In genomic region chr11:124463990-124464389, GRCh38 we compare ENCODE assay signal across 2 cellular contexts.
TF ChIP-seq lines count a peak whose summit lies in the region.

No MANE protein-coding gene starts in this region.

TF ChIP-seq in HCT116, 20 proteins besides CTCF, POLR2A, EP300 and RAD21:
- TF ChIP-seq ELF1 (IDR thresholded peaks at IDR 0.05; ENCODE audit: borderline replicate concordance, low read depth), result no peak
- TF ChIP-seq EZH2 (IDR thresholded peaks at IDR 0.05), result no peak
- TF ChIP-seq REST (IDR thresholded peaks at IDR 0.05; ENCODE audit: low read depth), result no peak
- TF ChIP-seq ATF3 (IDR thresholded peaks at IDR 0.05), result no peak
- TF ChIP-seq TCF7L2 (IDR thresholded peaks at IDR 0.05; ENCODE audit: borderline replicate concordance, extremely low read depth, insufficient read depth, insufficient read length), result no peak
- TF ChIP-seq EZH2phosphoT487 (IDR thresholded peaks at IDR 0.05; ENCODE audit: borderline replicate concordance), result no peak
- no peak for TF ChIP-seq ZFX (IDR thresholded peaks at IDR 0.05)
- no peak for TF ChIP-seq CEBPB (IDR thresholded peaks at IDR 0.05; ENCODE audit: low read depth)
- no peak for TF ChIP-seq MAX (IDR thresholded peaks at IDR 0.05)
- TF ChIP-seq SRF (IDR thresholded peaks at IDR 0.05; ENCODE audit: low read depth), result no peak
- no peak for TF ChIP-seq JUND (IDR thresholded peaks at IDR 0.05)
- no peak for TF ChIP-seq YY1 (IDR thresholded peaks at IDR 0.05; ENCODE audit: extremely low read depth, insufficient replicate concordance, low read depth, low read length)
- TF ChIP-seq, protein P1, sequence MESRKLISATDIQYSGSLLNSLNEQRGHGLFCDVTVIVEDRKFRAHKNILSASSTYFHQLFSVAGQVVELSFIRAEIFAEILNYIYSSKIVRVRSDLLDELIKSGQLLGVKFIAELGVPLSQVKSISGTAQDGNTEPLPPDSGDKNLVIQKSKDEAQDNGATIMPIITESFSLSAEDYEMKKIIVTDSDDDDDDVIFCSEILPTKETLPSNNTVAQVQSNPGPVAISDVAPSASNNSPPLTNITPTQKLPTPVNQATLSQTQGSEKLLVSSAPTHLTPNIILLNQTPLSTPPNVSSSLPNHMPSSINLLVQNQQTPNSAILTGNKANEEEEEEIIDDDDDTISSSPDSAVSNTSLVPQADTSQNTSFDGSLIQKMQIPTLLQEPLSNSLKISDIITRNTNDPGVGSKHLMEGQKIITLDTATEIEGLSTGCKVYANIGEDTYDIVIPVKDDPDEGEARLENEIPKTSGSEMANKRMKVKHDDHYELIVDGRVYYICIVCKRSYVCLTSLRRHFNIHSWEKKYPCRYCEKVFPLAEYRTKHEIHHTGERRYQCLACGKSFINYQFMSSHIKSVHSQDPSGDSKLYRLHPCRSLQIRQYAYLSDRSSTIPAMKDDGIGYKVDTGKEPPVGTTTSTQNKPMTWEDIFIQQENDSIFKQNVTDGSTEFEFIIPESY (IDR thresholded peaks at IDR 0.05; ENCODE audit: extremely low read depth, insufficient replicate concordance, low read length), result no peak
- TF ChIP-seq EGR1 (IDR thresholded peaks at IDR 0.05; ENCODE audit: low read depth), result no peak
- TF ChIP-seq FOSL1 (IDR thresholded peaks at IDR 0.05; ENCODE audit: low read depth), result no peak
- no peak for TF ChIP-seq POLR2AphosphoS5 (IDR thresholded peaks at IDR 0.05; ENCODE audit: low read depth, low read length)
- no peak for TF ChIP-seq CBX3 (IDR thresholded peaks at IDR 0.05; ENCODE audit: low read depth)
- TF ChIP-seq ZNF274 (IDR thresholded peaks at IDR 0.05; ENCODE audit: low read depth, low read length), result no peak
- TF ChIP-seq SP1 (IDR thresholded peaks at IDR 0.05; ENCODE audit: low read depth), result no peak
- TF ChIP-seq SIN3A (IDR thresholded peaks at IDR 0.05; ENCODE audit: low read depth), result no peak

TF ChIP-seq in K562, 482 proteins besides CTCF, POLR2A, EP300 and RAD21:
- TF ChIP-seq, protein P2, sequence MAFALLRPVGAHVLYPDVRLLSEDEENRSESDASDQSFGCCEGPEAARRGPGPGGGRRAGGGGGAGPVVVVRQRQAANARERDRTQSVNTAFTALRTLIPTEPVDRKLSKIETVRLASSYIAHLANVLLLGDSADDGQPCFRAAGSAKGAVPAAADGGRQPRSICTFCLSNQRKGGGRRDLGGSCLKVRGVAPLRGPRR (CRISPR knock-in tag; IDR thresholded peaks at IDR 0.05), result no peak
TF ChIP-seq in K562: peak in this region for 0.
